Comparison of ENCODE assay signal across 17 cellular contexts in the genomic region with DNA sequence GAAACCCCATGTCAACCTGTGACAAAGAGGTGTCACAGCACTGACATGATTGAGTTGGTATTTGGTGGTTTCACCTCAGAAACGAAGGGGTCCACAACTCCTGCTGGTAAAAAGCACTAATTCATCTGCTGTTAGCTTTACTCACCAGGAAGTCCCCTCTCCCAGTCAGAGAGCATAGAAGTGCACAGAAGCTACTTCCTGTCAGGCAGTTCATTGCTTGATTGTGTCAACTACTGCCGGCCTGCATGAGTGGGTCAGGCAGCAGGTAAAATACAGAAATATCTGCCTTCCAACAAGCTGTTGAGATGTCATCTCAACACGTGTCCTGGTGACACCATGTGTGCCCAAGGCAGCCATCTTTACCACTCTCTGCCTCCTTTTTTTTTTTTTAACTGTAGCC.
A peak's percentile ranks its signal among the peaks of the same experiment; 100 is the strongest.
DNase-seq lines count a peak whose midpoint lies in the region; ATAC-seq and TF ChIP-seq lines count a peak whose summit lies in the region.
"Had no signal": no experiment of that assay in that cellular context is flagged by ENCODE, and none has a peak within 500 bp of the region (broad histone marks: within the 10 kb centered on the region; RNA-seq: fewer than 3 reads in every experiment).

No MANE protein-coding gene starts in this region.

- H3K4me3 ChIP-seq in CD4-positive, CD25-positive, alpha-beta regulatory T cell (ENCODE audit: low read depth, low read length), result peak overlapping the region; percentile 37
- no peak overlapping the region for H3K4me3 ChIP-seq in lower lobe of right lung
- H3K4me3 ChIP-seq: coronary artery, esophagus muscularis mucosa, sigmoid colon had no signal

- H3K9me3 ChIP-seq in CD4-positive, CD25-positive, alpha-beta regulatory T cell (ENCODE audit: control insufficient read depth in 2 of 2, low read length in 2 of 2), result no peaks in the 10 kb centered on the region
- H3K9me3 ChIP-seq in lower lobe of right lung, result no peaks in the 10 kb centered on the region
- H3K9me3 ChIP-seq: esophagus muscularis mucosa, sigmoid colon had no signal

- H3K27me3 Mint-ChIP-seq in CD4-positive, CD25-positive, alpha-beta regulatory T cell, result no peaks in the 10 kb centered on the region
- H3K27me3 Mint-ChIP-seq in activated CD8-positive, alpha-beta T cell treated with anti-CD3 and anti-CD28 coated beads, Interleukin-2, amount 10 ng/mL, durations not matched to agents 7 days and 5 days (ENCODE audit: low read depth), result peaks cover 2% of the 10 kb centered on the region
- peaks cover 0 to under 1% (median 0%) of the 10 kb centered on the region in 3 donors for H3K27me3 Mint-ChIP-seq in naive B cell
- H3K27me3 Mint-ChIP-seq: T-helper 17 cell had no signal

- CTCF ChIA-PET in activated CD8-positive, alpha-beta T cell treated with anti-CD3 and anti-CD28 coated beads, Interleukin-2, amount 10 ng/mL, durations not matched to agents 7 days and 5 days (lab: Charles Lee), result interaction anchor here (0.7 kb wide), 1 partner anchor 474 kb away, joined by 3 read pairs; no protein-coding TSS in a partner anchor

- H3K4me3 Mint-ChIP-seq in CD4-positive, CD25-positive, alpha-beta regulatory T cell, result peak overlapping the region in 3 of 4 donors; percentile 3 to 75 (median 62)
- H3K4me3 Mint-ChIP-seq in activated CD8-positive, alpha-beta T cell treated with anti-CD3 and anti-CD28 coated beads, Interleukin-2, amount 10 ng/mL, durations not matched to agents 7 days and 5 days, result no peak overlapping the region
- H3K4me3 Mint-ChIP-seq in naive B cell, result peak overlapping the region in 3 of 8 donors; percentile 25 to 74 (median 61)
- H3K4me3 Mint-ChIP-seq: CD14-positive monocyte, T-helper 17 cell had no signal

- H3K36me3 ChIP-seq in CD4-positive, CD25-positive, alpha-beta regulatory T cell (ENCODE audit: control insufficient read depth, insufficient read depth, low read length), result no peaks in the 10 kb centered on the region
- no peaks in the 10 kb centered on the region for H3K36me3 ChIP-seq in lower lobe of right lung
- H3K36me3 ChIP-seq: esophagus muscularis mucosa, sigmoid colon had no signal

- peaks cover 0 to 16% (median 3%) of the 10 kb centered on the region in 7 donors for H3K9me3 Mint-ChIP-seq in CD4-positive, CD25-positive, alpha-beta regulatory T cell
- peaks cover 16% of the 10 kb centered on the region for H3K9me3 Mint-ChIP-seq in activated CD8-positive, alpha-beta T cell treated with anti-CD3 and anti-CD28 coated beads, Interleukin-2, amount 10 ng/mL, durations not matched to agents 7 days and 5 days (ENCODE audit: insufficient read depth)
- H3K9me3 Mint-ChIP-seq in naive B cell, result peaks cover 6 to 18% (median 13%) of the 10 kb centered on the region in 7 donors

- intact Hi-C loops in lower lobe of right lung (cut with DNase I), result no loop called here

- H3K27ac ChIP-seq in CD4-positive, CD25-positive, alpha-beta regulatory T cell (ENCODE audit: insufficient read depth, low read length, poor library complexity, severe bottlenecking), result no peak overlapping the region
- H3K27ac ChIP-seq in lower lobe of right lung, result no peak overlapping the region
- H3K27ac ChIP-seq: coronary artery, esophagus muscularis mucosa, sigmoid colon had no signal

- no peaks in the 10 kb centered on the region for H3K36me3 Mint-ChIP-seq in CD4-positive, CD25-positive, alpha-beta regulatory T cell
- peaks cover 29% of the 10 kb centered on the region for H3K36me3 Mint-ChIP-seq in activated CD8-positive, alpha-beta T cell treated with anti-CD3 and anti-CD28 coated beads, Interleukin-2, amount 10 ng/mL, durations not matched to agents 7 days and 5 days (ENCODE audit: low read depth)
- no peaks in the 10 kb centered on the region for H3K36me3 Mint-ChIP-seq in naive B cell
- H3K36me3 Mint-ChIP-seq: CD14-positive monocyte had no signal

- peak in 1 of 2 donors; percentile 80 for ATAC-seq in CD4-positive, CD25-positive, alpha-beta regulatory T cell (ENCODE audit: low read depth in 2 of 2)
- ATAC-seq in GM18519 (IDR thresholded peaks at IDR 0.05; ENCODE audit: low FRiP score, unreplicated experiment) (peak; percentile 42), naive B cell (ENCODE audit: low read depth in 2 of 2) (peak; percentile 18 to 77), lower lobe of right lung (no peak), HG03039 (IDR thresholded peaks at IDR 0.05; ENCODE audit: unreplicated experiment) (no peak), GM21528 (IDR thresholded peaks at IDR 0.05; ENCODE audit: low FRiP score, unreplicated experiment) (no peak)
- ATAC-seq in activated CD8-positive, alpha-beta T cell treated with anti-CD3 and anti-CD28 coated beads, Interleukin-2, amount 10 ng/mL, durations not matched to agents 7 days and 5 days, result peak; percentile 39
- ATAC-seq: T-helper 17 cell had no signal

- peak overlapping the region; percentile 78 to 95 (median 86) for H3K27ac Mint-ChIP-seq in CD4-positive, CD25-positive, alpha-beta regulatory T cell
- peak overlapping the region; percentile 77 for H3K27ac Mint-ChIP-seq in activated CD8-positive, alpha-beta T cell treated with anti-CD3 and anti-CD28 coated beads, Interleukin-2, amount 10 ng/mL, durations not matched to agents 7 days and 5 days
- no peak overlapping the region for H3K27ac Mint-ChIP-seq in naive B cell
- H3K27ac Mint-ChIP-seq: CD14-positive monocyte, T-helper 17 cell had no signal

- peak in 2 of 3 donors; percentile 4 to 52 for DNase-seq in CD4-positive, CD25-positive, alpha-beta regulatory T cell
- peak; percentile 25 for DNase-seq in activated CD8-positive, alpha-beta T cell treated with anti-CD3 and anti-CD28 coated beads, Interleukin-2, amount 10 ng/mL, durations not matched to agents 7 days and 5 days
- no peak for DNase-seq in naive B cell
- no peak for DNase-seq in lower lobe of right lung
- DNase-seq: activated CD4-positive, CD25-positive, alpha-beta regulatory T cell treated with anti-CD3 and anti-CD28 coated beads, Interleukin-2, amount 50 U/mL, for 72 hours; activated CD8-positive, alpha-beta memory T cell treated with anti-CD3 and anti-CD28 coated beads, Interleukin-2, amount 50 U/mL, for 4 hours; anterior cingulate cortex; KG1; NCI-H1105; sigmoid colon; T-helper 17 cell had no signal

- H3K4me1 ChIP-seq in CD4-positive, CD25-positive, alpha-beta regulatory T cell (ENCODE audit: control insufficient read depth, insufficient read depth, low read length, poor library complexity, severe bottlenecking), result peaks cover 14% of the 10 kb centered on the region
- no peaks in the 10 kb centered on the region for H3K4me1 ChIP-seq in lower lobe of right lung
- H3K4me1 ChIP-seq: esophagus muscularis mucosa, sigmoid colon had no signal

- no peak for TF ChIP-seq CTCF in lower lobe of right lung (IDR thresholded peaks at IDR 0.05)

- POLR2A ChIA-PET in activated CD8-positive, alpha-beta T cell treated with anti-CD3 and anti-CD28 coated beads, Interleukin-2, amount 10 ng/mL, durations not matched to agents 7 days and 5 days (lab: Charles Lee), result no interaction called here

- H3K4me1 Mint-ChIP-seq in CD4-positive, CD25-positive, alpha-beta regulatory T cell, result peaks cover 21 to 42% (median 23%) of the 10 kb centered on the region in 4 donors
- H3K4me1 Mint-ChIP-seq in activated CD8-positive, alpha-beta T cell treated with anti-CD3 and anti-CD28 coated beads, Interleukin-2, amount 10 ng/mL, durations not matched to agents 7 days and 5 days (ENCODE audit: low read depth), result peaks cover 29% of the 10 kb centered on the region
- peaks cover 7 to 38% (median 28%) of the 10 kb centered on the region in 3 donors for H3K4me1 Mint-ChIP-seq in naive B cell
- H3K4me1 Mint-ChIP-seq: CD14-positive monocyte, T-helper 17 cell had no signal

- H3K27me3 ChIP-seq in CD4-positive, CD25-positive, alpha-beta regulatory T cell (ENCODE audit: control insufficient read depth, insufficient read depth, low read length), result no peaks in the 10 kb centered on the region
- H3K27me3 ChIP-seq in lower lobe of right lung (ENCODE audit: low read depth), result no peaks in the 10 kb centered on the region
- H3K27me3 ChIP-seq: esophagus muscularis mucosa, sigmoid colon had no signal

Comparison
In these comparisons a context has a peak if more than half of its experiments do, and no peak if none do; other contexts are left out.
1. ATAC-seq: peak in GM18519 (single experiment), activated CD8-positive, alpha-beta T cell treated with anti-CD3 and anti-CD28 coated beads, Interleukin-2, amount 10 ng/mL, durations not matched to agents 7 days and 5 days (single experiment) and naive B cell (2 of 2); none in lower lobe of right lung (0 of 2), HG03039 (single experiment) and GM21528 (single experiment).
2. DNase-seq: peak in CD4-positive, CD25-positive, alpha-beta regulatory T cell (2 of 3) and activated CD8-positive, alpha-beta T cell treated with anti-CD3 and anti-CD28 coated beads, Interleukin-2, amount 10 ng/mL, durations not matched to agents 7 days and 5 days (single experiment); none in naive B cell (single experiment) and lower lobe of right lung (single experiment).
3. H3K27ac Mint-ChIP-seq: peak in CD4-positive, CD25-positive, alpha-beta regulatory T cell (3 of 3) and activated CD8-positive, alpha-beta T cell treated with anti-CD3 and anti-CD28 coated beads, Interleukin-2, amount 10 ng/mL, durations not matched to agents 7 days and 5 days (single experiment); none in naive B cell (0 of 6).